34 cellular contexts compared by ENCODE assay signal in the genomic region with DNA sequence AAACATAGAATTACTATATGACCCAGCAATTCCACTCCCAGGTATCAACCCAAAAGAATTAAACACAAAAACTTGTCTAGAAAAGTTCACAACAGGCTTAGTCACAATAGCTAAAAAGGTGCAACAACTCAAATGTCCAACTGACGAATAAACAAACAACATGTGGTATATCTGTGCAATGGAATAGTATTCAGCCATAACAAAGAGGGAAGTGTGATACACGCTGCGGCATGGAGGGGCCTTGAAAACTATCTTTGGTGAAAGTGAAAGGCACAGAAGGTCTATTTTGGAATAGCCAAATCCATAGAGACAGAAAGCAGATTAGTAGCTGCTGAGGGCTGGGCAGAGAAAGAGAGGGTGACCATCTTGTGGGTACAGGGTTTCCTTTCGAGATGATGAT.
"Had no signal": no experiment of that assay in that cellular context is flagged by ENCODE, and none has a peak within 500 bp of the region (broad histone marks: within the 10 kb centered on the region; RNA-seq: fewer than 3 reads in every experiment).

No MANE protein-coding gene starts in this region.

- H3K4me3 ChIP-seq: adrenal gland, body of pancreas, breast epithelium had no signal

- H3K9me3 ChIP-seq: adrenal gland, breast epithelium had no signal

- H3K4me3 Mint-ChIP-seq: activated B cell treated with CpG ODN at 0.5 μM for 24 hours; activated CD4-positive, alpha-beta memory T cell treated with anti-CD3 and anti-CD28 coated beads for 36 hours; activated CD4-positive, alpha-beta T cell treated with anti-CD3 and anti-CD28 coated beads, Interleukin-2, amount 10 ng/mL, durations not matched to agents 24 days and 14 days; activated CD8-positive, alpha-beta T cell treated with anti-CD3 and anti-CD28 coated beads for 36 hours; activated naive CD4-positive, alpha-beta T cell treated with anti-CD3 and anti-CD28 coated beads for 36 hours; activated naive CD8-positive, alpha-beta T cell treated with anti-CD3 and anti-CD28 coated beads for 36 hours; activated T-cell treated with anti-CD3 and anti-CD28 coated beads, Interleukin-2, amount 50 U/mL, for 4 hours; activated T-cell treated with anti-CD3 and anti-CD28 coated beads, Interleukin-2, amount 50 U/mL, for 72 hours; activated T-helper 1 cell treated with anti-CD3 and anti-CD28 coated beads, Interleukin-12 subunit alpha, Interleukin-12 subunit beta, Interleukin-2, Interleukin-4 antibody, amounts not matched to agents 30 ng/mL and 10 ng/mL and 1 ng/mL, durations not matched to agents 14 hours and 24 hours and 36 hours; activated T-helper 17 cell treated with anti-CD3 and anti-CD28 coated beads, Interleukin-2, amount 50 U/mL, for 72 hours; T-helper 1 cell treated with Interleukin-12 subunit alpha and Interleukin-12 subunit beta and Interleukin-4 antibody, amounts not matched to agents 30 μg/mL and 1 μg/mL, for 36 hours; T-helper 2 cell treated with Interferon-gamma antibody and Interleukin-4, amounts not matched to agents 5 μg/mL and 100 μg/mL, for 36 hours had no signal

- H3K36me3 ChIP-seq: adrenal gland, brain microvascular endothelial cell, breast epithelium had no signal

- H3K27ac Mint-ChIP-seq: activated B cell treated with CpG ODN at 0.5 μM for 24 hours; activated CD4-positive, alpha-beta memory T cell treated with anti-CD3 and anti-CD28 coated beads for 36 hours; activated CD4-positive, alpha-beta T cell treated with anti-CD3 and anti-CD28 coated beads, Interleukin-2, amount 10 ng/mL, durations not matched to agents 24 days and 14 days; activated CD8-positive, alpha-beta T cell treated with anti-CD3 and anti-CD28 coated beads for 36 hours; activated naive CD4-positive, alpha-beta T cell treated with anti-CD3 and anti-CD28 coated beads for 36 hours; activated naive CD4-positive, alpha-beta T cell treated with anti-CD3 and anti-CD28 coated beads, Interleukin-2, amount 50 U/mL, for 72 hours; activated naive CD8-positive, alpha-beta T cell treated with anti-CD3 and anti-CD28 coated beads for 36 hours; activated T-cell treated with anti-CD3 and anti-CD28 coated beads, Interleukin-2, amount 50 U/mL, for 72 hours; activated T-helper 1 cell treated with anti-CD3 and anti-CD28 coated beads, Interleukin-12 subunit alpha, Interleukin-12 subunit beta, Interleukin-2, Interleukin-4 antibody, amounts not matched to agents 30 ng/mL and 10 ng/mL and 1 ng/mL, durations not matched to agents 14 hours and 24 hours and 36 hours; activated T-helper 17 cell treated with anti-CD3 and anti-CD28 coated beads, Interleukin-2, amount 50 U/mL, for 72 hours; T-helper 1 cell treated with Interleukin-12 subunit alpha and Interleukin-12 subunit beta and Interleukin-4 antibody, amounts not matched to agents 30 μg/mL and 1 μg/mL, for 36 hours; T-helper 2 cell treated with Interferon-gamma antibody and Interleukin-4, amounts not matched to agents 5 μg/mL and 100 μg/mL, for 36 hours had no signal

- H3K9me3 Mint-ChIP-seq: activated CD4-positive, alpha-beta memory T cell treated with anti-CD3 and anti-CD28 coated beads for 36 hours; activated CD4-positive, alpha-beta T cell treated with anti-CD3 and anti-CD28 coated beads, Interleukin-2, amount 10 ng/mL, durations not matched to agents 24 days and 14 days; activated CD8-positive, alpha-beta T cell treated with anti-CD3 and anti-CD28 coated beads for 36 hours; activated naive CD4-positive, alpha-beta T cell treated with anti-CD3 and anti-CD28 coated beads for 36 hours; activated T-cell treated with anti-CD3 and anti-CD28 coated beads, Interleukin-2, amount 50 U/mL, for 4 hours; activated T-cell treated with anti-CD3 and anti-CD28 coated beads, Interleukin-2, amount 50 U/mL, for 72 hours; activated T-helper 1 cell treated with anti-CD3 and anti-CD28 coated beads, Interleukin-12 subunit alpha, Interleukin-12 subunit beta, Interleukin-2, Interleukin-4 antibody, amounts not matched to agents 30 ng/mL and 10 ng/mL and 1 ng/mL, durations not matched to agents 14 hours and 24 hours and 36 hours; T-helper 1 cell treated with Interleukin-12 subunit alpha and Interleukin-12 subunit beta and Interleukin-4 antibody, amounts not matched to agents 30 μg/mL and 1 μg/mL, for 36 hours; T-helper 2 cell treated with Interferon-gamma antibody and Interleukin-4, amounts not matched to agents 5 μg/mL and 100 μg/mL, for 36 hours had no signal

- H3K27me3 ChIP-seq: adrenal gland, body of pancreas, brain microvascular endothelial cell, breast epithelium had no signal

- H3K27ac ChIP-seq: adrenal gland, body of pancreas, brain microvascular endothelial cell, breast epithelium had no signal

- H3K4me1 Mint-ChIP-seq: activated B cell treated with CpG ODN at 0.5 μM for 24 hours; activated CD4-positive, alpha-beta T cell treated with anti-CD3 and anti-CD28 coated beads, Interleukin-2, amount 10 ng/mL, durations not matched to agents 24 days and 14 days; activated naive CD8-positive, alpha-beta T cell treated with anti-CD3 and anti-CD28 coated beads for 36 hours; activated T-helper 17 cell treated with anti-CD3 and anti-CD28 coated beads, Interleukin-2, amount 50 U/mL, for 72 hours had no signal

- H3K4me1 ChIP-seq: adrenal gland, body of pancreas, breast epithelium had no signal

- H3K27me3 Mint-ChIP-seq: activated CD4-positive, alpha-beta T cell treated with anti-CD3 and anti-CD28 coated beads, Interleukin-2, amount 10 ng/mL, durations not matched to agents 24 days and 14 days had no signal

- H3K36me3 Mint-ChIP-seq: activated CD4-positive, alpha-beta memory T cell treated with anti-CD3 and anti-CD28 coated beads for 36 hours; activated naive CD4-positive, alpha-beta T cell treated with anti-CD3 and anti-CD28 coated beads, Interleukin-2, amount 50 U/mL, for 72 hours; activated naive CD8-positive, alpha-beta T cell treated with anti-CD3 and anti-CD28 coated beads for 36 hours had no signal

- ATAC-seq: activated CD8-positive, alpha-beta T cell treated with anti-CD3 and anti-CD28 coated beads for 36 hours; activated naive CD4-positive, alpha-beta T cell treated with anti-CD3 and anti-CD28 coated beads, Interleukin-2, amount 50 U/mL, for 72 hours; activated T-cell treated with anti-CD3 and anti-CD28 coated beads, Interleukin-2, amount 50 U/mL, for 4 hours; activated T-cell treated with anti-CD3 and anti-CD28 coated beads, Interleukin-2, amount 50 U/mL, for 72 hours; activated T-helper 17 cell treated with anti-CD3 and anti-CD28 coated beads, Interleukin-2, amount 50 U/mL, for 72 hours; body of pancreas had no signal

- DNase-seq: activated B cell treated with CpG ODN at 0.5 μM for 24 hours; activated CD4-positive, alpha-beta memory T cell treated with anti-CD3 and anti-CD28 coated beads for 36 hours; activated CD4-positive, alpha-beta T cell treated with anti-CD3 and anti-CD28 coated beads for 4 hours; activated CD4-positive, alpha-beta T cell treated with anti-CD3 and anti-CD28 coated beads, Interleukin-2, amount 10 ng/mL, durations not matched to agents 24 days and 14 days; activated CD4-positive, alpha-beta T cell treated with anti-CD3 and anti-CD28 coated beads, Interleukin-2, amount 50 U/mL, for 1 hour; activated CD4-positive, alpha-beta T cell treated with anti-CD3 and anti-CD28 coated beads, Interleukin-2, amount 50 U/mL, for 4 hours; activated CD4-positive, CD25-positive, alpha-beta regulatory T cell treated with anti-CD3 and anti-CD28 coated beads, Interleukin-2, amount 50 U/mL, for 72 hours; activated CD8-positive, alpha-beta memory T cell treated with anti-CD3 and anti-CD28 coated beads, Interleukin-2, amount 50 U/mL, for 4 hours; activated CD8-positive, alpha-beta T cell treated with anti-CD3 and anti-CD28 coated beads for 36 hours; activated effector memory CD4-positive, alpha-beta T cell treated with anti-CD3 and anti-CD28 coated beads, Interleukin-2, amount 50 U/mL, for 16 hours; activated gamma-delta T cell treated with Interleukin-2 at 50 U/mL for 16 hours; activated naive CD4-positive, alpha-beta T cell; activated naive CD4-positive, alpha-beta T cell treated with anti-CD3 and anti-CD28 coated beads for 36 hours; activated naive CD4-positive, alpha-beta T cell treated with anti-CD3 and anti-CD28 coated beads, Interleukin-2, amount 50 U/mL, for 16 hours; activated naive CD8-positive, alpha-beta T cell treated with anti-CD3 and anti-CD28 coated beads for 36 hours; activated T-cell treated with anti-CD3 and anti-CD28 coated beads for 4 hours; activated T-cell treated with anti-CD3 and anti-CD28 coated beads, Interleukin-2, amount 50 U/mL, for 1 hour; activated T-cell treated with anti-CD3 and anti-CD28 coated beads, Interleukin-2, amount 50 U/mL, for 4 hours; activated T-cell treated with anti-CD3 and anti-CD28 coated beads, Interleukin-2, amount 50 U/mL, for 72 hours; adrenal gland; amniotic stem cell; aorta; body of pancreas; brain microvascular endothelial cell; central memory CD4-positive, alpha-beta T cell; T-helper 1 cell; T-helper 2 cell; T-helper 9 cell had no signal
